Comparison of ENCODE assay signal across 2 cellular contexts in genomic region chr17:72376486-72377345, GRCh38.
TF ChIP-seq lines count a peak whose summit lies in the region.

No MANE protein-coding gene starts in this region.

TF ChIP-seq in IMR-90, 13 proteins besides CTCF, POLR2A, EP300 and RAD21:
- no peak for TF ChIP-seq FOS (IDR thresholded peaks at IDR 0.05; ENCODE audit: low read depth, low read length)
- no peak for TF ChIP-seq CEBPB (IDR thresholded peaks at IDR 0.05; ENCODE audit: low read depth, low read length)
- TF ChIP-seq RCOR1 (IDR thresholded peaks at IDR 0.05; ENCODE audit: insufficient replicate concordance, low read length) = no peak
- TF ChIP-seq BHLHE40 (IDR thresholded peaks at IDR 0.05; ENCODE audit: low read depth, low read length) = no peak
- TF ChIP-seq CHD1 (IDR thresholded peaks at IDR 0.05; ENCODE audit: low read depth, low read length) = no peak
- TF ChIP-seq USF2 (IDR thresholded peaks at IDR 0.05; ENCODE audit: low read depth, low read length) = no peak
- no peak for TF ChIP-seq SMC3 (IDR thresholded peaks at IDR 0.05; ENCODE audit: low read depth, low read length)
- TF ChIP-seq MAZ (IDR thresholded peaks at IDR 0.05; ENCODE audit: borderline replicate concordance, low read depth, low read length) = no peak
- TF ChIP-seq MXI1 (IDR thresholded peaks at IDR 0.05; ENCODE audit: borderline replicate concordance, low read depth, low read length) = no peak
- no peak for TF ChIP-seq NFE2L2 (IDR thresholded peaks at IDR 0.05; ENCODE audit: low read depth, low read length)
- TF ChIP-seq MAFK (IDR thresholded peaks at IDR 0.05; ENCODE audit: low read depth, low read length) = no peak
- no peak for TF ChIP-seq RFX5 (IDR thresholded peaks at IDR 0.05; ENCODE audit: low read depth, low read length)
- no peak for TF ChIP-seq ELK1 (IDR thresholded peaks at IDR 0.05; ENCODE audit: borderline replicate concordance, low read depth, low read length)

TF ChIP-seq in SK-N-SH treated with all-trans-retinoic acid at 6 μM for 48 hours, 23 proteins besides CTCF, POLR2A, EP300 and RAD21:
- TF ChIP-seq CREB5 (CRISPR knock-in tag; IDR thresholded peaks at IDR 0.05; ENCODE audit: low read depth) = no peak
- TF ChIP-seq PPARA (CRISPR knock-in tag; IDR thresholded peaks at IDR 0.05; ENCODE audit: borderline replicate concordance) = no peak
- TF ChIP-seq BACH2 (CRISPR knock-in tag; IDR thresholded peaks at IDR 0.05; ENCODE audit: borderline replicate concordance) = peak; percentile 59
- TF ChIP-seq RARB (CRISPR knock-in tag; IDR thresholded peaks at IDR 0.05) = no peak
- no peak for TF ChIP-seq ESRRG (CRISPR knock-in tag; IDR thresholded peaks at IDR 0.05)
- peak; percentile 100 for TF ChIP-seq TCF4 (CRISPR knock-in tag; IDR thresholded peaks at IDR 0.05; ENCODE audit: borderline replicate concordance)
- TF ChIP-seq CSDC2 (CRISPR knock-in tag; IDR thresholded peaks at IDR 0.05) = no peak
- 0 out of 2 replicates have a peak, but pooled peaks have one; percentile 10 for TF ChIP-seq ZNF70 (CRISPR knock-in tag; IDR thresholded peaks at IDR 0.05)
- no peak for TF ChIP-seq OSR1 (CRISPR knock-in tag; IDR thresholded peaks at IDR 0.05)
- TF ChIP-seq ZNF8 (CRISPR knock-in tag; IDR thresholded peaks at IDR 0.05) = no peak
- TF ChIP-seq CSRNP3 (CRISPR knock-in tag; IDR thresholded peaks at IDR 0.05) = peak; percentile 66; the same call in 1 of the 2 replicates
- TF ChIP-seq PATZ1 (CRISPR knock-in tag; IDR thresholded peaks at IDR 0.05; ENCODE audit: borderline replicate concordance) = peak; percentile 72; the same call in 1 of the 2 replicates
- TF ChIP-seq ZFP30 (CRISPR knock-in tag; IDR thresholded peaks at IDR 0.05) = no peak
- TF ChIP-seq GLIS3 (CRISPR knock-in tag; IDR thresholded peaks at IDR 0.05) = no peak; the same call in 1 of the 2 replicates
- peak; percentile 94 for TF ChIP-seq ISL1 (CRISPR knock-in tag; IDR thresholded peaks at IDR 0.05)
- TF ChIP-seq ZC3H10 (CRISPR knock-in tag; IDR thresholded peaks at IDR 0.05) = no peak
- peak; percentile 90; the same call in 1 of the 2 replicates for TF ChIP-seq POU6F1 (CRISPR knock-in tag; IDR thresholded peaks at IDR 0.05; ENCODE audit: borderline replicate concordance, low read depth)
- no peak for TF ChIP-seq ZNF565 (CRISPR knock-in tag; conservative IDR thresholded peaks at IDR 0.05; ENCODE audit: low read depth)
- TF ChIP-seq TOX (CRISPR knock-in tag; IDR thresholded peaks at IDR 0.05; ENCODE audit: borderline replicate concordance) = no peak
- no peak; the same call in 1 of the 2 replicates for TF ChIP-seq SNAI2 (CRISPR knock-in tag; IDR thresholded peaks at IDR 0.05)
- no peak; the same call in 1 of the 2 replicates for TF ChIP-seq ARNTL (CRISPR knock-in tag; IDR thresholded peaks at IDR 0.05; ENCODE audit: borderline replicate concordance, low read depth)
- TF ChIP-seq ZFP3 (CRISPR knock-in tag; IDR thresholded peaks at IDR 0.05) = no peak
- TF ChIP-seq TSHZ2 (CRISPR knock-in tag; IDR thresholded peaks at IDR 0.05) = peak; percentile 81; the same call in 1 of the 2 replicates
